18 cellular contexts compared by ENCODE assay signal in genomic region chr4:161680146-161680545, GRCh38.
A peak's percentile ranks its signal among the peaks of the same experiment; 100 is the strongest.
DNase-seq lines count a peak whose midpoint lies in the region; ATAC-seq, FAIRE-seq and TF ChIP-seq lines count a peak whose summit lies in the region.
"Had no signal": no experiment of that assay in that cellular context is flagged by ENCODE, and none has a peak within 500 bp of the region (broad histone marks: within the 10 kb centered on the region; RNA-seq: fewer than 3 reads in every experiment).

No MANE protein-coding gene starts in this region.

- FAIRE-seq in endothelial cell of umbilical vein (lab: Jason Lieb, UNC) = no peak
- FAIRE-seq: HepG2 had no signal

- POLR2A ChIA-PET in endothelial cell of umbilical vein (lab: Charles Lee) = interaction anchor here (1.1 to 1.2 kb wide), 2 partner anchors 113 to 256 kb away, joined by 3 to 5 read pairs; no protein-coding TSS in a partner anchor
- POLR2A ChIA-PET in WTC11 (lab: Charles Lee) = no interaction called here

- peak overlapping the region; percentile 61 for H3K9ac ChIP-seq in endothelial cell of umbilical vein (replicated peaks; ENCODE audit: extremely low read depth, insufficient read depth, low read length)
- H3K9ac ChIP-seq: BLaER1, GM23248 had no signal

- no peaks in the 10 kb centered on the region for H4K20me1 ChIP-seq in endothelial cell of umbilical vein (replicated peaks; ENCODE audit: control insufficient read depth, extremely low read depth, insufficient read depth, low read length)
- H4K20me1 ChIP-seq: BLaER1 had no signal

- H3K4me3 Mint-ChIP-seq in WTC11 (no peak overlapping the region), HFFc6 (no peak overlapping the region)
- H3K4me3 Mint-ChIP-seq: CD14-positive monocyte; CD4-positive, alpha-beta memory T cell; IgD-negative memory B cell had no signal

- H3K36me3 Mint-ChIP-seq in WTC11 = no peaks in the 10 kb centered on the region
- no peaks in the 10 kb centered on the region for H3K36me3 Mint-ChIP-seq in HFFc6 (ENCODE audit: low read depth)
- H3K36me3 Mint-ChIP-seq: CD14-positive monocyte; CD4-positive, alpha-beta memory T cell; IgD-negative memory B cell had no signal

- peaks cover 24% of the 10 kb centered on the region for H3K4me1 ChIP-seq in endothelial cell of umbilical vein (ENCODE audit: control insufficient read depth, extremely low read depth, insufficient read depth, low read length)
- H3K4me1 ChIP-seq in HAP-1 = no peaks in the 10 kb centered on the region; the same call in 1 of the 2 replicates
- H3K4me1 ChIP-seq: BLaER1 had no signal

- H3K36me3 ChIP-seq in endothelial cell of umbilical vein (ENCODE audit: control insufficient read depth in 2 of 2, extremely low read depth in 1 of 2, insufficient read depth in 2 of 2, low read length in 2 of 2) (no peaks in the 10 kb centered on the region), HAP-1 (replicated peaks) (no peaks in the 10 kb centered on the region)
- H3K36me3 ChIP-seq: BLaER1 had no signal

- H3K27me3 ChIP-seq in endothelial cell of umbilical vein (ENCODE audit: control insufficient read depth in 2 of 2, insufficient read depth in 2 of 2, low read length in 2 of 2) = no peaks in the 10 kb centered on the region
- no peaks in the 10 kb centered on the region for H3K27me3 ChIP-seq in HAP-1 (ENCODE audit: low read depth)
- H3K27me3 ChIP-seq: BLaER1 had no signal

- H3K27me3 Mint-ChIP-seq in WTC11 (ENCODE audit: low read depth) (no peaks in the 10 kb centered on the region), HFFc6 (ENCODE audit: insufficient read depth) (no peaks in the 10 kb centered on the region)
- H3K27me3 Mint-ChIP-seq: CD4-positive, alpha-beta memory T cell; IgD-negative memory B cell had no signal

- dilution Hi-C loops in endothelial cell of umbilical vein (cut with MboI; ENCODE audit: extremely low pct_ligation_motif_present, low sequenced_read_pairs) = no loop called here

- no peaks in the 10 kb centered on the region for H3K4me1 Mint-ChIP-seq in WTC11
- H3K4me1 Mint-ChIP-seq in HFFc6 (ENCODE audit: low read depth) = no peaks in the 10 kb centered on the region
- H3K4me1 Mint-ChIP-seq: CD14-positive monocyte; CD4-positive, alpha-beta memory T cell; IgD-negative memory B cell had no signal

- no TSS peak for BruUV-seq in endothelial cell of umbilical vein (replicated peaks; lab: Mats Ljungman, UMichigan)

- no peaks in the 10 kb centered on the region for H3K9me1 ChIP-seq in endothelial cell of umbilical vein (replicated peaks; ENCODE audit: control insufficient read depth, extremely low read depth, insufficient read depth, low read length)

- no peak overlapping the region for H3K27ac Mint-ChIP-seq in WTC11
- H3K27ac Mint-ChIP-seq in HFFc6 = no peak overlapping the region
- H3K27ac Mint-ChIP-seq: CD14-positive monocyte; CD4-positive, alpha-beta memory T cell; IgD-negative memory B cell had no signal

- TF ChIP-seq CTCF in endothelial cell of umbilical vein (IDR thresholded peaks at IDR 0.05; ENCODE audit: extremely low read depth in 1 of 2, insufficient read depth in 1 of 2, low read depth in 1 of 2, low read length in 2 of 2) (no peak), WTC11 (IDR thresholded peaks at IDR 0.05) (no peak), HFFc6 (IDR thresholded peaks at IDR 0.05) (no peak)

- no peaks in the 10 kb centered on the region for H3K79me2 ChIP-seq in endothelial cell of umbilical vein (ENCODE audit: control insufficient read depth, insufficient read depth, low read length)

- TF ChIP-seq POLR2A in endothelial cell of umbilical vein (IDR thresholded peaks at IDR 0.05; ENCODE audit: low read depth, low read length) = peak; percentile 26

- no peak overlapping the region for H2AFZ ChIP-seq in endothelial cell of umbilical vein (ENCODE audit: low read depth, low read length)
- H2AFZ ChIP-seq: GM23248 had no signal

- in situ Hi-C loops in Caki2 (cut with HindIII; ENCODE audit: low pct_unique_long_range_greater_than_20kb, low sequenced_read_pairs) (no loop called here), HAP-1 (cut with MboI; ENCODE audit: low sequenced_read_pairs) (no loop called here)

- no peak for ATAC-seq in WTC11
- ATAC-seq: HCT116, HepG2 had no signal

- peak; percentile 8 for DNase-seq in Caki2 (ENCODE audit: low read depth)
- DNase-seq in OCI-M1 (lab: John Stamatoyannopoulos, UW) = peak; percentile 17
- peak; percentile 85 for DNase-seq in endothelial cell of umbilical vein (ENCODE audit: low read depth, low spot score)
- DNase-seq in left kidney (ENCODE audit: low read depth, low spot score) = peak; percentile 8
- DNase-seq in WTC11 (ENCODE audit: low spot score) = no peak
- DNase-seq in HAP-1 (ENCODE audit: low spot score in 2 of 2) = no peak
- DNase-seq in HFFc6 = no peak
- DNase-seq: 8988T; Calu3; CD4-positive, alpha-beta memory T cell; DMS79 treated with DMSO at 0.1 percent for 48 hours; GF-D8; GM23248 had no signal

- H3K4me2 ChIP-seq in endothelial cell of umbilical vein (ENCODE audit: insufficient read depth, low read length) = peak overlapping the region; percentile 78
- H3K4me2 ChIP-seq: BLaER1 had no signal

- CTCF ChIA-PET in endothelial cell of umbilical vein (lab: Charles Lee) = interaction anchor here (0.6 to 1.8 kb wide), 9 partner anchors 9 to 272 kb away, joined by 3 to 9 read pairs (median 5); no protein-coding TSS in a partner anchor
- CTCF ChIA-PET in WTC11 (lab: Charles Lee) = no interaction called here

- intact Hi-C loops in endothelial cell of umbilical vein (cut with micrococcal nuclease) = loop anchor here (1.0 kb wide), 4 partner anchors 17 to 256 kb away; no protein-coding TSS in a partner anchor

- no peaks in the 10 kb centered on the region for H3K9me3 ChIP-seq in endothelial cell of umbilical vein (replicated peaks; ENCODE audit: control insufficient read depth, insufficient read depth, low read length)
- H3K9me3 ChIP-seq in HAP-1 = no peaks in the 10 kb centered on the region
- H3K9me3 ChIP-seq: BLaER1 had no signal

- H3K9me3 Mint-ChIP-seq in WTC11 = peaks cover 3% of the 10 kb centered on the region; the same call in 1 of the 2 replicates
- H3K9me3 Mint-ChIP-seq in HFFc6 = peaks cover 16% of the 10 kb centered on the region
- H3K9me3 Mint-ChIP-seq: CD14-positive monocyte had no signal

- H3K27ac ChIP-seq in endothelial cell of umbilical vein (ENCODE audit: insufficient read depth, low read depth, low read length) = peak overlapping the region; percentile 73
- H3K27ac ChIP-seq: BLaER1, GM23248 had no signal

- H3K4me3 ChIP-seq in endothelial cell of umbilical vein (replicated peaks in 1 of 3; ENCODE audit: insufficient read depth in 1 of 3, low read depth in 1 of 3, low read length in 3 of 3) = no peak overlapping the region
- no peak overlapping the region for H3K4me3 ChIP-seq in HAP-1
- H3K4me3 ChIP-seq: BLaER1, GM23248 had no signal

TF ChIP-seq in endothelial cell of umbilical vein, 7 proteins besides CTCF, POLR2A, EP300 and RAD21:
- TF ChIP-seq GATA2 (IDR thresholded peaks at IDR 0.05; ENCODE audit: insufficient read depth, insufficient read length, low read depth, low read length) = peak; percentile 46
- peak; percentile 43 for TF ChIP-seq POLR2AphosphoS5 (IDR thresholded peaks at IDR 0.05; ENCODE audit: insufficient read depth, low read depth, low read length)
- TF ChIP-seq JUN (IDR thresholded peaks at IDR 0.05; ENCODE audit: borderline replicate concordance, insufficient read depth, insufficient read length, low read depth) = peak; percentile 38
- TF ChIP-seq MYC (IDR thresholded peaks at IDR 0.05; ENCODE audit: low read depth, low read length) = no peak
- TF ChIP-seq EZH2 (IDR thresholded peaks at IDR 0.05; ENCODE audit: borderline replicate concordance, low read depth, low read length, severe bottlenecking) = no peak
- peak; percentile 18 for TF ChIP-seq FOS (IDR thresholded peaks at IDR 0.05; ENCODE audit: borderline replicate concordance, insufficient read depth, low read length)
- TF ChIP-seq, protein P1, sequence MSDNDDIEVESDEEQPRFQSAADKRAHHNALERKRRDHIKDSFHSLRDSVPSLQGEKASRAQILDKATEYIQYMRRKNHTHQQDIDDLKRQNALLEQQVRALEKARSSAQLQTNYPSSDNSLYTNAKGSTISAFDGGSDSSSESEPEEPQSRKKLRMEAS (IDR thresholded peaks at IDR 0.05; ENCODE audit: insufficient read depth, insufficient read length) = no peak

TF ChIP-seq in WTC11, 78 proteins besides CTCF, POLR2A, EP300 and RAD21 (continues in another document):
- TF ChIP-seq HMGA2 (CRISPR knock-in tag; IDR thresholded peaks at IDR 0.05) (no peak), FOXJ3 (CRISPR knock-in tag; IDR thresholded peaks at IDR 0.05; ENCODE audit: borderline replicate concordance) (no peak), PREB (CRISPR knock-in tag; IDR thresholded peaks at IDR 0.05; ENCODE audit: borderline replicate concordance) (no peak), CREM (CRISPR knock-in tag; IDR thresholded peaks at IDR 0.05) (no peak), NFYB (CRISPR knock-in tag; conservative IDR thresholded peaks at IDR 0.05; ENCODE audit: low read depth) (no peak), ATF3 (CRISPR knock-in tag; conservative IDR thresholded peaks at IDR 0.05) (no peak), E2F1 (CRISPR knock-in tag; IDR thresholded peaks at IDR 0.05) (no peak), ZNF396 (CRISPR knock-in tag; IDR thresholded peaks at IDR 0.05; ENCODE audit: borderline replicate concordance) (no peak)

Comparison
In these comparisons a context has a peak if more than half of its experiments do, and no peak if none do; other contexts are left out.
1. DNase-seq: peak in Caki2 (single experiment), OCI-M1 (single experiment), endothelial cell of umbilical vein (single experiment) and left kidney (single experiment); none in WTC11 (single experiment), HAP-1 (0 of 2) and HFFc6 (single experiment).